Comparison of ENCODE assay signal across 21 cellular contexts in the genomic region with DNA sequence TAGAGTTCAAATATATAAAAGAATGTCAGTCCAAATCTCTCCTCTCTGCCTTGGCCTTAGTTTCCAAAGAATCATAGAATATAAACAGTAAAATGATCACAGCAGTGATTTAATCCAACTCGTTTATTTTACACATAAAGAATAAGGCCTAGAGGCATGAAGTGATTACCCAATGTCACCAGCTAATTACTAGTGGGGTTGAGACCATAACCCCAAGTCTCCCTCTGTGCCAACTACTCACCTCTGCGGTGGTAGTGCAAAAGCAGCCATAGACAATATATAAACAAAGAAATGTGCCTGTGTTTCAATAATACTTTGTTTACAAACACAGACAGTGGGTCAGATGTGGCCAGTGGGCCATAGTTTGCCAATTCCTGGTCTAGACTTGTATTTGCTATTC.
"Had no signal": no experiment of that assay in that cellular context is flagged by ENCODE, and none has a peak within 500 bp of the region (broad histone marks: within the 10 kb centered on the region; RNA-seq: fewer than 3 reads in every experiment).

No MANE protein-coding gene starts in this region.

- H3K27me3 Mint-ChIP-seq: stimulated activated naive B cell treated with anti-CD40 and anti-IgM and Interleukin-4, amounts not matched to agents 10 μg/mL and 1 μg/mL and 100 μg/mL, for 72 hours; stimulated activated naive CD8-positive, alpha-beta T cell treated with anti-CD3 and anti-CD28 coated beads, Interleukin-15, Interleukin-2, amounts not matched to agents 100 ng/mL and 50 ng/mL, for 24 hours had no signal

- H3K9me3 Mint-ChIP-seq: neural progenitor cell had no signal

- DNase-seq: natural killer cell; occipital lobe; pancreas; right cardiac atrium; right lobe of liver; sigmoid colon; small intestine; stimulated activated CD4-positive, alpha-beta T cell treated with anti-CD3 and anti-CD28 coated beads, Interleukin-15, amount 100 ng/mL, for 24 hours; stimulated activated CD4-positive, alpha-beta T cell treated with anti-CD3 and anti-CD28 coated beads, Interleukin-2, amount 100 ng/mL, for 24 hours; stimulated activated CD4-positive, alpha-beta T cell treated with anti-CD3 and anti-CD28 coated beads, Interleukin-2, amount 100 ng/mL, for 48 hours; stimulated activated CD4-positive, alpha-beta T cell treated with anti-CD3 and anti-CD28 coated beads, Interleukin-4, amount 100 ng/mL, for 24 hours; stimulated activated naive B cell treated with anti-CD40 and anti-IgM and Interleukin-4, amounts not matched to agents 10 μg/mL and 1 μg/mL and 100 μg/mL, for 72 hours; stimulated activated naive CD4-positive, alpha-beta T cell treated with Interleukin-2 at 50 U/mL for 16 hours; stomach; thyroid gland; trophoblast cell; upper lobe of left lung had no signal

- ATAC-seq: natural killer cell; pancreas; right cardiac atrium; right lobe of liver; stimulated activated effector memory CD8-positive, alpha-beta T cell treated with anti-CD3 and anti-CD28 coated beads, Interleukin-12 subunit alpha, Interleukin-12 subunit beta, amount 100 ng/mL, for 72 hours; stimulated activated naive B cell treated with anti-CD40 and anti-IgM and Interleukin-4, amounts not matched to agents 10 μg/mL and 1 μg/mL and 100 μg/mL, for 72 hours had no signal

- H3K27ac Mint-ChIP-seq: natural killer cell; nephron; neural progenitor cell; stimulated activated effector memory CD8-positive, alpha-beta T cell treated with anti-CD3 and anti-CD28 coated beads, Interleukin-12 subunit alpha, Interleukin-12 subunit beta, amount 100 ng/mL, for 72 hours; stimulated activated naive B cell treated with anti-CD40 and anti-IgM and Interleukin-4, amounts not matched to agents 10 μg/mL and 1 μg/mL and 100 μg/mL, for 72 hours; stimulated activated naive CD8-positive, alpha-beta T cell treated with anti-CD3 and anti-CD28 coated beads, Interleukin-15, Interleukin-2, amounts not matched to agents 100 ng/mL and 50 ng/mL, for 24 hours had no signal

- H3K4me3 Mint-ChIP-seq: natural killer cell; nephron; neural progenitor cell; stimulated activated effector memory CD8-positive, alpha-beta T cell treated with anti-CD3 and anti-CD28 coated beads, Interleukin-12 subunit alpha, Interleukin-12 subunit beta, amount 100 ng/mL, for 72 hours; stimulated activated naive B cell treated with anti-CD40 and anti-IgM and Interleukin-4, amounts not matched to agents 10 μg/mL and 1 μg/mL and 100 μg/mL, for 72 hours; stimulated activated naive CD8-positive, alpha-beta T cell treated with anti-CD3 and anti-CD28 coated beads, Interleukin-15, Interleukin-2, amounts not matched to agents 100 ng/mL and 50 ng/mL, for 24 hours had no signal

- H3K4me1 Mint-ChIP-seq: natural killer cell; nephron; stimulated activated effector memory CD8-positive, alpha-beta T cell treated with anti-CD3 and anti-CD28 coated beads, Interleukin-12 subunit alpha, Interleukin-12 subunit beta, amount 100 ng/mL, for 72 hours; stimulated activated naive B cell treated with anti-CD40 and anti-IgM and Interleukin-4, amounts not matched to agents 10 μg/mL and 1 μg/mL and 100 μg/mL, for 72 hours had no signal

- H3K36me3 Mint-ChIP-seq: natural killer cell; neural progenitor cell; stimulated activated effector memory CD8-positive, alpha-beta T cell treated with anti-CD3 and anti-CD28 coated beads, Interleukin-12 subunit alpha, Interleukin-12 subunit beta, amount 100 ng/mL, for 72 hours; stimulated activated naive B cell treated with anti-CD40 and anti-IgM and Interleukin-4, amounts not matched to agents 10 μg/mL and 1 μg/mL and 100 μg/mL, for 72 hours had no signal
